Comparison of ENCODE assay signal across 8 cellular contexts in genomic region chr5:74641778-74642542, GRCh38. TPM values are rescaled to one million over a fixed set of nuclear protein-coding genes. Genes with fewer than 3 reads are reported as not detected.
DNase-seq lines count a peak whose midpoint lies in the region; ATAC-seq and TF ChIP-seq lines count a peak whose summit lies in the region.

No MANE protein-coding gene starts in this region.

- TF ChIP-seq POLR2A in GM18505 (IDR thresholded peaks at IDR 0.05; ENCODE audit: borderline replicate concordance, extremely low read depth, insufficient read depth, insufficient read length): no peak

- H3K4me3 Mint-ChIP-seq in stimulated activated memory B cell treated with anti-CD40 and anti-IgM and Interleukin-4, amounts not matched to agents 10 μg/mL and 1 μg/mL and 100 μg/mL, for 72 hours: peak overlapping the region; percentile 98

- no peaks in the 10 kb centered on the region for H3K36me3 Mint-ChIP-seq in stimulated activated memory B cell treated with anti-CD40 and anti-IgM and Interleukin-4, amounts not matched to agents 10 μg/mL and 1 μg/mL and 100 μg/mL, for 72 hours

- H3K4me1 Mint-ChIP-seq in stimulated activated memory B cell treated with anti-CD40 and anti-IgM and Interleukin-4, amounts not matched to agents 10 μg/mL and 1 μg/mL and 100 μg/mL, for 72 hours: peaks cover 43% of the 10 kb centered on the region

- H3K4me3 ChIP-seq in left lung: peak overlapping the region; percentile 84 to 86

- no peaks in the 10 kb centered on the region for H3K27me3 Mint-ChIP-seq in stimulated activated memory B cell treated with anti-CD40 and anti-IgM and Interleukin-4, amounts not matched to agents 10 μg/mL and 1 μg/mL and 100 μg/mL, for 72 hours

- DNase-seq in DMS 273 (lab: John Stamatoyannopoulos, UW; ENCODE audit: unreplicated experiment) (peak; percentile 83), HuH-7 (ENCODE audit: low spot score) (peak; percentile 16), left lung (peak in 1 of 2 donors; percentile 48)

- no peaks in the 10 kb centered on the region for H3K36me3 ChIP-seq in left lung

- H3K9me3 ChIP-seq in left lung: no peaks in the 10 kb centered on the region

- no peaks in the 10 kb centered on the region for H3K27me3 ChIP-seq in left lung

- H3K4me1 ChIP-seq in left lung: peaks cover 19 to 68% of the 10 kb centered on the region in 2 donors

- TF ChIP-seq CTCF in left lung (IDR thresholded peaks at IDR 0.05): peak; percentile 18 to 52

- H3K9me3 Mint-ChIP-seq in stimulated activated memory B cell treated with anti-CD40 and anti-IgM and Interleukin-4, amounts not matched to agents 10 μg/mL and 1 μg/mL and 100 μg/mL, for 72 hours: no peaks in the 10 kb centered on the region

- ATAC-seq in SK-N-SH treated with all-trans-retinoic acid at 6 μM for 48 hours (peak; percentile 29), left lung (peak; percentile 34), GM18870 (IDR thresholded peaks at IDR 0.05; ENCODE audit: unreplicated experiment) (no peak), GM18505 (IDR thresholded peaks at IDR 0.05; ENCODE audit: unreplicated experiment) (no peak)
- no peak for ATAC-seq in stimulated activated memory B cell treated with anti-CD40 and anti-IgM and Interleukin-4, amounts not matched to agents 10 μg/mL and 1 μg/mL and 100 μg/mL, for 72 hours

- intact Hi-C loops in left lung (cut with DNase I): no loop called here

- H3K27ac ChIP-seq in cingulate gyrus (ENCODE audit: low read depth, low read length) (peak overlapping the region; percentile 65), left lung (peak overlapping the region; percentile 97)

- peak overlapping the region; percentile 86 for H3K27ac Mint-ChIP-seq in stimulated activated memory B cell treated with anti-CD40 and anti-IgM and Interleukin-4, amounts not matched to agents 10 μg/mL and 1 μg/mL and 100 μg/mL, for 72 hours

TF ChIP-seq in SK-N-SH treated with all-trans-retinoic acid at 6 μM for 48 hours, 23 proteins besides CTCF, POLR2A, EP300 and RAD21:
- no peak for TF ChIP-seq CSDC2 (CRISPR knock-in tag; IDR thresholded peaks at IDR 0.05)
- TF ChIP-seq ZNF70 (CRISPR knock-in tag; IDR thresholded peaks at IDR 0.05): no peak
- TF ChIP-seq POU6F1 (CRISPR knock-in tag; IDR thresholded peaks at IDR 0.05; ENCODE audit: borderline replicate concordance, low read depth): no peak

RNA-seq across cellular contexts. Expression of gene ENC1, which starts 1.4 kb away (rescaled TPM):
- 10 to 100 TPM; 34.6 to 51.3 TPM for total RNA-seq in left lung

RNA-seq across cellular contexts. Expression of gene HEXB, which starts 43.1 kb away (rescaled TPM):
- 100 to 1,000 TPM; 204 to 215 TPM for total RNA-seq in left lung

Comparison
In these comparisons a context has a peak if more than half of its experiments do, and no peak if none do; other contexts are left out.
1. ATAC-seq: peak in SK-N-SH treated with all-trans-retinoic acid at 6 μM for 48 hours (single experiment) and left lung (single experiment); none in stimulated activated memory B cell treated with anti-CD40 and anti-IgM and Interleukin-4, amounts not matched to agents 10 μg/mL and 1 μg/mL and 100 μg/mL, for 72 hours (single experiment), GM18870 (single experiment) and GM18505 (single experiment).